Comparison of ENCODE assay signal across 8 cellular contexts in the genomic region with DNA sequence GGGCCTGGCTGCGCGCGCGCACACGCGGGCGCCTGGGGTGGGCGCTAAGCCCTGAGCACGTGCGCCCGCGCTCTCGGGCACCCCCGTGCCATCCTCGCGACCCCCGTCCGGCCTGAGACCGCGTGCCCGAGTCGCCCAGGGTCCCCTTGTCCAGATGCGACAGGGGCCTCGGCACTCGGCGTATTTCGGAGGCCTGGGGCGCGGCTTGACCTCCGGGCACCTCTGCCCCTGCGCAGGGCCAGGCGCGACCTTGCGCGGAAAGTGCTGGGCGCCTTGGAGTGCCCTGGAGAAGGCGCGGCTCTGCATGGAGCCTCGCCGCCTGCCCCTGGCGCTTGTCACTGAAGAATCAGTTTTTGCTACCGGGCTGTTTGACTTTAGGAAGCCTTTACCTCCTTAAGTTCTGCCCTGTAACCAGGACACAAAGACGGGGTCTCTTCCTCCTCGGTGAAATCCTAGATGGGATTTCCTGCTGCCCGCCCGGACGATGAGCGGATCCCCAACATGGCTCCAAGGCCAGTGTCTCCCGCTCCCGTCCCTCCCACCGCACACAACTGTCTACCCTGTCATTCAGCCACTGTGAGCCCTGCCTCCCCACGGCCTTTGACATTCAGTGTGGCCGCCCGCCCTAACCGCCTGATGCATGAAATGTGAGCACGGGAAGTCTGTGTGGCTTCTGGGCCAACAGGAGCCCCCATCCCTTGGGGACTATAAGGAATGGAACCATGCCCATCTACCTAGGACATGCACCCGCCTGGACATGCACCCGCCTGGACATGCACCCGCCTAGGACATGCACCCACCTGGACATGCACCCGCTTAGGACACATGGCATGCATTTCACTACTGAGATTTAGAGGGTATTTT. TPM values are rescaled to one million over a fixed set of nuclear protein-coding genes. Genes with fewer than 3 reads are reported as not detected.
DNase-seq lines count a peak whose midpoint lies in the region; ATAC-seq and TF ChIP-seq lines count a peak whose summit lies in the region.

No MANE protein-coding gene starts in this region.

- intact Hi-C loops in activated CD4-positive, alpha-beta T cell treated with anti-CD3 and anti-CD28 coated beads, Interleukin-2, amount 10 ng/mL, durations not matched to agents 24 days and 14 days (cut with micrococcal nuclease) = loop anchor here (1.0 to 5.0 kb wide), 7 partner anchors 23 to 228 kb away; a partner anchor contains a TSS
- intact Hi-C loops in tibial artery (cut with DNase I; ENCODE audit: low total_unique reads) = loop anchor here (10.0 kb wide), 1 partner anchor 46 kb away; no protein-coding TSS in a partner anchor

- no peak for DNase-seq in activated CD4-positive, alpha-beta T cell treated with anti-CD3 and anti-CD28 coated beads, Interleukin-2, amount 10 ng/mL, durations not matched to agents 24 days and 14 days
- no peak for DNase-seq in activated CD4-positive, alpha-beta T cell treated with anti-CD3 and anti-CD28 coated beads, Interleukin-2, amount 50 U/mL, for 48 hours
- DNase-seq in astrocyte of the cerebellum (ENCODE audit: low read depth) (no peak), left kidney (ENCODE audit: low read depth, low spot score) (peak; percentile 74), tibial artery (peak in 1 of 2 donors; percentile 62), dermis blood vessel endothelial cell (no peak)

- peaks cover 5% of the 10 kb centered on the region for H3K4me1 Mint-ChIP-seq in activated CD4-positive, alpha-beta T cell treated with anti-CD3 and anti-CD28 coated beads, Interleukin-2, amount 10 ng/mL, durations not matched to agents 24 days and 14 days

- peaks cover 0 to 19% (median 15%) of the 10 kb centered on the region in 4 donors for H3K4me1 ChIP-seq in tibial artery

- no peaks in the 10 kb centered on the region for H3K36me3 Mint-ChIP-seq in activated CD4-positive, alpha-beta T cell treated with anti-CD3 and anti-CD28 coated beads, Interleukin-2, amount 10 ng/mL, durations not matched to agents 24 days and 14 days (ENCODE audit: low read depth)

- H3K27me3 ChIP-seq in tibial artery = peaks cover 0 to 21% of the 10 kb centered on the region in 2 donors

- in situ Hi-C loops in astrocyte of the cerebellum (cut with HindIII; ENCODE audit: low sequenced_read_pairs) = no loop called here

- H3K27me3 Mint-ChIP-seq in activated CD4-positive, alpha-beta T cell treated with anti-CD3 and anti-CD28 coated beads, Interleukin-2, amount 10 ng/mL, durations not matched to agents 24 days and 14 days = peaks cover 42% of the 10 kb centered on the region

- ATAC-seq in GM18873 (IDR thresholded peaks at IDR 0.05; ENCODE audit: low FRiP score, unreplicated experiment) (no peak), GM18868 (IDR thresholded peaks at IDR 0.05; ENCODE audit: unreplicated experiment) (no peak)

- H3K27ac Mint-ChIP-seq in activated CD4-positive, alpha-beta T cell treated with anti-CD3 and anti-CD28 coated beads, Interleukin-2, amount 10 ng/mL, durations not matched to agents 24 days and 14 days = no peak overlapping the region

- H3K4me3 Mint-ChIP-seq in activated CD4-positive, alpha-beta T cell treated with anti-CD3 and anti-CD28 coated beads, Interleukin-2, amount 10 ng/mL, durations not matched to agents 24 days and 14 days = peak overlapping the region; percentile 74

- H3K27ac ChIP-seq in tibial artery = peak overlapping the region; percentile 80 to 89

- no peaks in the 10 kb centered on the region for H3K36me3 ChIP-seq in tibial artery

- H3K9me3 Mint-ChIP-seq in activated CD4-positive, alpha-beta T cell treated with anti-CD3 and anti-CD28 coated beads, Interleukin-2, amount 10 ng/mL, durations not matched to agents 24 days and 14 days = no peaks in the 10 kb centered on the region

- TF ChIP-seq CTCF in astrocyte of the cerebellum (IDR thresholded peaks at IDR 0.05; ENCODE audit: low read depth, low read length, missing control alignments) = no peak
- TF ChIP-seq CTCF in tibial artery (IDR thresholded peaks at IDR 0.05) = no peak

- peak overlapping the region; percentile 59 for H3K4me3 ChIP-seq in astrocyte of the cerebellum (ENCODE audit: low read depth, low read length)
- H3K4me3 ChIP-seq in tibial artery = peak overlapping the region; percentile 66 to 82

- no peaks in the 10 kb centered on the region for H3K9me3 ChIP-seq in tibial artery

RNA-seq across cellular contexts. Expression of a gene that starts 1.1 kb away (rescaled TPM):
- 15.2 and 18.4 TPM in 2 replicates for total RNA-seq in activated CD4-positive, alpha-beta T cell treated with anti-CD3 and anti-CD28 coated beads, Interleukin-2, amount 10 ng/mL, durations not matched to agents 24 days and 14 days
- 6.1 and 8.8 TPM in 2 replicates for total RNA-seq in dermis blood vessel endothelial cell

RNA-seq across cellular contexts. Expression of a gene that starts 23.2 kb away (rescaled TPM):
- 2.3 and 3.3 TPM in 2 replicates for total RNA-seq in activated CD4-positive, alpha-beta T cell treated with anti-CD3 and anti-CD28 coated beads, Interleukin-2, amount 10 ng/mL, durations not matched to agents 24 days and 14 days
- 6.0 and 10.9 TPM in 2 replicates for total RNA-seq in dermis blood vessel endothelial cell
